8 cellular contexts compared by ENCODE assay signal in genomic region chr5:95081500-95082355, GRCh38.
A peak's percentile ranks its signal among the peaks of the same experiment; 100 is the strongest.
DNase-seq lines count a peak whose midpoint lies in the region; ATAC-seq and TF ChIP-seq lines count a peak whose summit lies in the region.

No MANE protein-coding gene starts in this region.

- H3K4me2 ChIP-seq in GM23338: peak overlapping the region; percentile 7
- peak overlapping the region; percentile 75 for H3K4me2 ChIP-seq in osteoblast (ENCODE audit: insufficient read depth, low read length)

- POLR2A ChIA-PET in activated B cell treated with CpG ODN at 0.5 μM for 24 hours (lab: Charles Lee): no interaction called here

- H3K36me3 ChIP-seq in GM23338 (ENCODE audit: insufficient read depth) (no peaks in the 10 kb centered on the region), osteoblast (ENCODE audit: insufficient read depth, low read length) (no peaks in the 10 kb centered on the region)

- in situ Hi-C loops in KBM-7 (cut with MboI; ENCODE audit: low pct_unique_long_range_greater_than_20kb, low sequenced_read_pairs): no loop called here

- peaks cover 29% of the 10 kb centered on the region for H3K4me1 Mint-ChIP-seq in GM23338
- peaks cover 8% of the 10 kb centered on the region for H3K4me1 Mint-ChIP-seq in activated B cell treated with CpG ODN at 0.5 μM for 24 hours

- DNase-seq in SHP77 (lab: John Stamatoyannopoulos, UW) (peak; percentile 3 to 19), SHP77 treated with DMSO at 0.1 percent for 48 hours (lab: John Stamatoyannopoulos, UW) (no peak), GM23338 (ENCODE audit: low spot score) (peak; percentile 54), KBM-7 (peak; percentile 63), activated B cell treated with CpG ODN at 0.5 μM for 24 hours (no peak), foreskin keratinocyte (peak; percentile 72 to 86), osteoblast (ENCODE audit: insufficient read length, low spot score, missing footprints) (peak; percentile 47), NCI-H2196 (lab: John Stamatoyannopoulos, UW; ENCODE audit: unreplicated experiment) (no peak)

- H3K4me3 ChIP-seq in GM23338 (peak overlapping the region; percentile 3; the same call in 1 of the 2 replicates), osteoblast (ENCODE audit: insufficient read depth, low read length) (peak overlapping the region; percentile 68)

- H3K36me3 Mint-ChIP-seq in GM23338 (ENCODE audit: low read depth) (no peaks in the 10 kb centered on the region), activated B cell treated with CpG ODN at 0.5 μM for 24 hours (ENCODE audit: low read depth) (no peaks in the 10 kb centered on the region)

- no peaks in the 10 kb centered on the region for H3F3A ChIP-seq in GM23338 (replicated peaks; ENCODE audit: low read depth)

- H3K4me3 Mint-ChIP-seq in GM23338 (peak overlapping the region; percentile 51), activated B cell treated with CpG ODN at 0.5 μM for 24 hours (peak overlapping the region; percentile 55)

- H3K79me2 ChIP-seq in GM23338 (replicated peaks; ENCODE audit: insufficient read depth) (no peaks in the 10 kb centered on the region), osteoblast (ENCODE audit: insufficient read depth, low read length) (peaks cover 19% of the 10 kb centered on the region)

- no peaks in the 10 kb centered on the region for H3K27me3 ChIP-seq in GM23338 (ENCODE audit: insufficient read depth)
- H3K27me3 ChIP-seq in foreskin keratinocyte: no peaks in the 10 kb centered on the region
- H3K27me3 ChIP-seq in osteoblast (ENCODE audit: insufficient read depth, low read length): no peaks in the 10 kb centered on the region

- H2AFZ ChIP-seq in GM23338 (0 out of 2 replicates have a peak overlapping the region, but pooled peaks have one; percentile 1), osteoblast (ENCODE audit: low read length) (peak overlapping the region; percentile 60)

- CTCF ChIA-PET in activated B cell treated with CpG ODN at 0.5 μM for 24 hours (lab: Charles Lee): no interaction called here

- H4K20me1 ChIP-seq in GM23338 (replicated peaks; ENCODE audit: insufficient read depth): no peaks in the 10 kb centered on the region
- no peaks in the 10 kb centered on the region for H4K20me1 ChIP-seq in osteoblast (ENCODE audit: insufficient read depth, low read length)

- ATAC-seq in GM23338 (peak; percentile 86), activated B cell treated with CpG ODN at 0.5 μM for 24 hours (ENCODE audit: low read depth) (peak; percentile 40), foreskin keratinocyte (peak; percentile 95)

- no peaks in the 10 kb centered on the region for H3K9me3 ChIP-seq in osteoblast (ENCODE audit: low read depth, low read length)

- H3K9me3 Mint-ChIP-seq in GM23338 (no peaks in the 10 kb centered on the region), activated B cell treated with CpG ODN at 0.5 μM for 24 hours (no peaks in the 10 kb centered on the region)

- H3K9me2 ChIP-seq in GM23338 (ENCODE audit: insufficient read depth): no peaks in the 10 kb centered on the region

- H3K4me1 ChIP-seq in GM23338 (ENCODE audit: insufficient read depth) (peaks cover 22% of the 10 kb centered on the region), foreskin keratinocyte (peaks cover 19% of the 10 kb centered on the region), osteoblast (ENCODE audit: insufficient read depth, low read length) (peaks cover 8% of the 10 kb centered on the region)

- H3K27ac Mint-ChIP-seq in GM23338 (peak overlapping the region; percentile 53), activated B cell treated with CpG ODN at 0.5 μM for 24 hours (no peak overlapping the region)

- TF ChIP-seq CTCF in GM23338 (conservative IDR thresholded peaks at IDR 0.05; ENCODE audit: low read depth in 2 of 2) (no peak), activated B cell treated with CpG ODN at 0.5 μM for 24 hours (IDR thresholded peaks at IDR 0.05) (no peak), foreskin keratinocyte (conservative IDR thresholded peaks at IDR 0.05) (no peak), osteoblast (IDR thresholded peaks at IDR 0.05; ENCODE audit: extremely low read depth, low read depth, low read length) (no peak)

- H3K27ac ChIP-seq in GM23338 (ENCODE audit: low read depth) (peak overlapping the region; percentile 41), foreskin keratinocyte (peak overlapping the region; percentile 3), osteoblast (ENCODE audit: low read depth, low read length) (peak overlapping the region; percentile 79)

- H3K27me3 Mint-ChIP-seq in GM23338 (ENCODE audit: insufficient read depth, low read depth, poor library complexity): peaks cover 1% of the 10 kb centered on the region
- peaks cover 3% of the 10 kb centered on the region for H3K27me3 Mint-ChIP-seq in activated B cell treated with CpG ODN at 0.5 μM for 24 hours

- intact Hi-C loops in activated B cell treated with CpG ODN at 0.5 μM for 24 hours (cut with micrococcal nuclease): no loop called here

TF ChIP-seq in GM23338, 12 proteins besides CTCF, POLR2A, EP300 and RAD21 (continues in another document):
- TF ChIP-seq ZNF462 (CRISPR knock-in tag; IDR thresholded peaks at IDR 0.05) (no peak), JUNB (IDR thresholded peaks at IDR 0.05; ENCODE audit: unreplicated experiment) (no peak)

Comparison
In these comparisons a context has a peak if more than half of its experiments do, and no peak if none do; other contexts are left out.
1. DNase-seq: peak in SHP77 (2 of 2), GM23338 (single experiment), KBM-7 (single experiment), foreskin keratinocyte (2 of 2) and osteoblast (single experiment); none in SHP77 treated with DMSO at 0.1 percent for 48 hours (single experiment), activated B cell treated with CpG ODN at 0.5 μM for 24 hours (single experiment) and NCI-H2196 (single experiment).
2. ATAC-seq: peak in every context shown above with its lines; median percentile 95 in foreskin keratinocyte; 86 in GM23338; 40 in activated B cell treated with CpG ODN at 0.5 μM for 24 hours.
3. H3K27ac ChIP-seq: peak in every context shown above with its lines; median percentile 79 in osteoblast; 41 in GM23338; 3 in foreskin keratinocyte.